19 cellular contexts compared by ENCODE assay signal in genomic region chr1:238954865-238955264, GRCh38.
DNase-seq lines count a peak whose midpoint lies in the region; ATAC-seq and TF ChIP-seq lines count a peak whose summit lies in the region.
"Had no signal": no experiment of that assay in that cellular context is flagged by ENCODE, and none has a peak within 500 bp of the region (broad histone marks: within the 10 kb centered on the region; RNA-seq: fewer than 3 reads in every experiment).

No MANE protein-coding gene starts in this region.

- H3K4me3 ChIP-seq in epithelial cell of esophagus (ENCODE audit: low read length) (no peak overlapping the region), mesodermal cell (ENCODE audit: extremely low read depth, insufficient read depth, low read length, poor library complexity, severe bottlenecking) (no peak overlapping the region)
- H3K4me3 ChIP-seq in CD8-positive, alpha-beta memory T cell (ENCODE audit: low read length) = no peak overlapping the region
- H3K4me3 ChIP-seq: GM23248, SJCRH30 had no signal

- peak; percentile 11 for DNase-seq in NCI-H82 (lab: John Stamatoyannopoulos, UW)
- DNase-seq in NCI-H82 treated with DMSO at 0.1 percent for 48 hours (lab: John Stamatoyannopoulos, UW; ENCODE audit: unreplicated experiment) = no peak
- DNase-seq in RWPE1 (ENCODE audit: low spot score) = peak; percentile 8
- peak; percentile 34 for DNase-seq in epithelial cell of esophagus (ENCODE audit: low read depth)
- no peak for DNase-seq in left cardiac atrium
- DNase-seq in CD8-positive, alpha-beta memory T cell = no peak
- DNase-seq in NOMO-1 (lab: John Stamatoyannopoulos, UW; ENCODE audit: unreplicated experiment in 2 of 2) = no peak
- DNase-seq: CD8-positive, alpha-beta T cell; DMS79 treated with DMSO at 0.1 percent for 48 hours; GF-D8; GM23248; HCEC 1CT; NCI-H1105; NCI-H1694 treated with DMSO at 0.1 percent for 48 hours; NCI-H345; NCI-H526; SJCRH30 had no signal

- H3K27ac Mint-ChIP-seq in CD8-positive, alpha-beta memory T cell = no peak overlapping the region
- H3K27ac Mint-ChIP-seq: CD8-positive, alpha-beta T cell had no signal

- WGBS in mesodermal cell (ENCODE audit: insufficient coverage in 2 of 2), 2 experiments = no CpG with 5 or more reads among the region's 2 CpGs

- no peaks in the 10 kb centered on the region for H3K36me3 ChIP-seq in mesodermal cell (ENCODE audit: control insufficient read depth, insufficient read depth, low read length)
- no peaks in the 10 kb centered on the region for H3K36me3 ChIP-seq in CD8-positive, alpha-beta memory T cell (ENCODE audit: insufficient read depth, low read length)
- H3K36me3 ChIP-seq: SJCRH30 had no signal

- intact Hi-C loops in left cardiac atrium (cut with DNase I) = no loop called here

- peaks cover 0 to 18% (median 8%) of the 10 kb centered on the region in 5 donors for H3K9me3 Mint-ChIP-seq in CD8-positive, alpha-beta memory T cell
- H3K9me3 Mint-ChIP-seq: CD8-positive, alpha-beta T cell had no signal

- no peaks in the 10 kb centered on the region for H3K27me3 Mint-ChIP-seq in CD8-positive, alpha-beta memory T cell

- H3K27me3 ChIP-seq in CD8-positive, alpha-beta memory T cell (ENCODE audit: insufficient read depth, low read length, poor library complexity, severe bottlenecking) = no peaks in the 10 kb centered on the region
- H3K27me3 ChIP-seq: SJCRH30 had no signal

- no peaks in the 10 kb centered on the region for H3K36me3 Mint-ChIP-seq in CD8-positive, alpha-beta memory T cell
- H3K36me3 Mint-ChIP-seq: CD8-positive, alpha-beta T cell had no signal

- H3K9me3 ChIP-seq in mesodermal cell (ENCODE audit: control insufficient read depth, low read length) = no peaks in the 10 kb centered on the region
- H3K9me3 ChIP-seq in CD8-positive, alpha-beta memory T cell (ENCODE audit: low read length) = no peaks in the 10 kb centered on the region
- H3K9me3 ChIP-seq: SJCRH30 had no signal

- ATAC-seq in left cardiac atrium = no peak
- ATAC-seq: CD8-positive, alpha-beta T cell had no signal

- CTCF ChIA-PET in RWPE1 (lab: Yijun Ruan, JAX) = no interaction called here
- CTCF ChIA-PET in CD8-positive, alpha-beta memory T cell (lab: Charles Lee) = no interaction called here

- POLR2A ChIA-PET in RWPE1 (lab: Yijun Ruan, JAX; ENCODE audit: low non-redundant PET) = no interaction called here
- POLR2A ChIA-PET in CD8-positive, alpha-beta memory T cell (lab: Charles Lee) = no interaction called here

- no peak overlapping the region for H3K27ac ChIP-seq in RWPE1
- H3K27ac ChIP-seq in mesodermal cell (ENCODE audit: low read depth, low read length, severe bottlenecking) = peak overlapping the region; percentile 53
- no peak overlapping the region for H3K27ac ChIP-seq in CD8-positive, alpha-beta memory T cell (ENCODE audit: low read depth, low read length)
- H3K27ac ChIP-seq: 22Rv1, GM23248, SJCRH30 had no signal

- no peaks in the 10 kb centered on the region for H3K4me1 Mint-ChIP-seq in CD8-positive, alpha-beta memory T cell

- H3K4me1 ChIP-seq in mesodermal cell (ENCODE audit: control insufficient read depth, insufficient read depth, low read length, poor library complexity, severe bottlenecking) = peaks cover 9% of the 10 kb centered on the region
- no peaks in the 10 kb centered on the region for H3K4me1 ChIP-seq in CD8-positive, alpha-beta memory T cell (ENCODE audit: insufficient read depth, low read length)
- H3K4me1 ChIP-seq: SJCRH30 had no signal

- H3K4me3 Mint-ChIP-seq in CD8-positive, alpha-beta memory T cell = no peak overlapping the region
- H3K4me3 Mint-ChIP-seq: CD8-positive, alpha-beta T cell had no signal

- TF ChIP-seq CTCF in RWPE1 (conservative IDR thresholded peaks at IDR 0.05; ENCODE audit: low read depth) (no peak), epithelial cell of esophagus (IDR thresholded peaks at IDR 0.05; ENCODE audit: insufficient read depth, low read depth, low read length, missing control alignments) (no peak)

Comparison
In these comparisons a context has a peak if more than half of its experiments do, and no peak if none do; other contexts are left out.
1. DNase-seq: peak in NCI-H82 (single experiment), RWPE1 (single experiment) and epithelial cell of esophagus (single experiment); none in NCI-H82 treated with DMSO at 0.1 percent for 48 hours (single experiment), left cardiac atrium (single experiment), CD8-positive, alpha-beta memory T cell (0 of 5) and NOMO-1 (0 of 2).